ENCODE assay signal across 28 cellular contexts in genomic region chr7:158037211-158037610, GRCh38.
"Had no signal": no experiment of that assay in that cellular context is flagged by ENCODE, and none has a peak within 500 bp of the region (broad histone marks: within the 10 kb centered on the region; RNA-seq: fewer than 3 reads in every experiment).

No MANE protein-coding gene starts in this region.

- H3K4me1 Mint-ChIP-seq: naive thymus-derived CD4-positive, alpha-beta T cell; stimulated activated memory B cell treated with anti-CD40 and anti-IgM and Interleukin-4, amounts not matched to agents 10 μg/mL and 1 μg/mL and 100 μg/mL, for 72 hours had no signal

- H3K9ac ChIP-seq: neural progenitor cell, parathyroid adenoma had no signal

- H3K27me3 ChIP-seq: hepatocyte, neural progenitor cell, neutrophil, right lobe of liver, thyroid gland, transverse colon, upper lobe of left lung had no signal

- H3K4me3 Mint-ChIP-seq: naive thymus-derived CD4-positive, alpha-beta T cell; nephron progenitor cell; neural progenitor cell; stimulated activated memory B cell treated with anti-CD40 and anti-IgM and Interleukin-4, amounts not matched to agents 10 μg/mL and 1 μg/mL and 100 μg/mL, for 72 hours; stimulated activated naive CD8-positive, alpha-beta T cell treated with anti-CD3 and anti-CD28 coated beads, Interleukin-15, amount 100 ng/mL, for 72 hours had no signal

- H3K4me1 ChIP-seq: heart right ventricle, parathyroid adenoma, psoas muscle, right lobe of liver, thyroid gland, transverse colon, upper lobe of left lung had no signal

- ATAC-seq: heart right ventricle; left lobe of liver; mucosa of descending colon; naive thymus-derived CD4-positive, alpha-beta T cell; psoas muscle; right lobe of liver; stimulated activated memory B cell treated with anti-CD40 and anti-IgM and Interleukin-4, amounts not matched to agents 10 μg/mL and 1 μg/mL and 100 μg/mL, for 72 hours; stimulated activated naive CD8-positive, alpha-beta T cell treated with anti-CD3 and anti-CD28 coated beads, Interleukin-15, amount 100 ng/mL, for 72 hours had no signal

- H3K27ac ChIP-seq: heart right ventricle, hepatocyte, neural progenitor cell, neutrophil, parathyroid adenoma, psoas muscle, right lobe of liver, thyroid gland, transverse colon, upper lobe of left lung had no signal

- H3K27ac Mint-ChIP-seq: naive thymus-derived CD4-positive, alpha-beta T cell; nephron progenitor cell; neural progenitor cell; stimulated activated memory B cell treated with anti-CD40 and anti-IgM and Interleukin-4, amounts not matched to agents 10 μg/mL and 1 μg/mL and 100 μg/mL, for 72 hours; stimulated activated naive CD8-positive, alpha-beta T cell treated with anti-CD3 and anti-CD28 coated beads, Interleukin-15, amount 100 ng/mL, for 72 hours had no signal

- DNase-seq: heart right ventricle; islet precursor cell; mesendoderm; midbrain; mucosa of descending colon; naive thymus-derived CD4-positive, alpha-beta T cell; nephron progenitor cell; occipital lobe; psoas muscle; right lobe of liver; stimulated activated CD4-positive, alpha-beta T cell treated with anti-CD3 and anti-CD28 coated beads, Interleukin-1b, Interleukin-23, amount 100 ng/mL, for 48 hours; stimulated activated CD4-positive, alpha-beta T cell treated with anti-CD3 and anti-CD28 coated beads, Interleukin-2, amount 100 ng/mL, for 48 hours; stimulated activated CD4-positive, alpha-beta T cell treated with anti-CD3 and anti-CD28 coated beads, Interleukin-4, amount 100 ng/mL, for 4 hours; stimulated activated CD8-positive, alpha-beta memory T cell treated with anti-CD3 and anti-CD28 coated beads, Interleukin-4, amount 100 ng/mL, for 48 hours; stimulated activated naive CD4-positive, alpha-beta T cell treated with Interleukin-2 at 50 U/mL for 16 hours; stimulated activated naive CD8-positive, alpha-beta T cell treated with anti-CD3 and anti-CD28 coated beads, Interleukin-15, amount 100 ng/mL, for 72 hours; substantia nigra; thyroid gland; transverse colon; upper lobe of left lung had no signal

- H3K27me3 Mint-ChIP-seq: stimulated activated memory B cell treated with anti-CD40 and anti-IgM and Interleukin-4, amounts not matched to agents 10 μg/mL and 1 μg/mL and 100 μg/mL, for 72 hours; stimulated activated naive CD8-positive, alpha-beta T cell treated with anti-CD3 and anti-CD28 coated beads, Interleukin-15, amount 100 ng/mL, for 72 hours had no signal

- H3K9me3 ChIP-seq: neutrophil, psoas muscle, right lobe of liver, thyroid gland had no signal

- H3K36me3 Mint-ChIP-seq: stimulated activated memory B cell treated with anti-CD40 and anti-IgM and Interleukin-4, amounts not matched to agents 10 μg/mL and 1 μg/mL and 100 μg/mL, for 72 hours had no signal

- H3K36me3 ChIP-seq: heart right ventricle, neutrophil, right lobe of liver, thyroid gland, transverse colon, upper lobe of left lung had no signal

- H3K4me3 ChIP-seq: heart right ventricle, hepatocyte, lung, mucosa of descending colon, neural progenitor cell, psoas muscle, right lobe of liver, smooth muscle cell, thyroid gland, transverse colon, upper lobe of left lung had no signal
